In genomic region chr17:35243459-35244204, GRCh38 we compare ENCODE assay signal across 8 cellular contexts. TPM values are rescaled to one million over a fixed set of nuclear protein-coding genes. Genes with fewer than 3 reads are reported as not detected.
A peak's percentile ranks its signal among the peaks of the same experiment; 100 is the strongest.
DNase-seq lines count a peak whose midpoint lies in the region; ATAC-seq and TF ChIP-seq lines count a peak whose summit lies in the region.

No MANE protein-coding gene starts in this region.

- H3K27me3 ChIP-seq in HUES6 (ENCODE audit: control insufficient read depth, insufficient read depth, low read length), result no peaks in the 10 kb centered on the region
- no peaks in the 10 kb centered on the region for H3K27me3 ChIP-seq in colonic mucosa

- intact Hi-C loops in colonic mucosa (cut with DNase I), result no loop called here

- peaks cover 22% of the 10 kb centered on the region for H3K4me1 ChIP-seq in HUES6 (ENCODE audit: control insufficient read depth, insufficient read depth, low read length)
- H3K4me1 ChIP-seq in colonic mucosa, result no peaks in the 10 kb centered on the region

- DNase-seq in EL (peak; percentile 74), colonic mucosa (peak; percentile 34), left kidney (ENCODE audit: low read depth, low spot score) (peak; percentile 71), NCI-H1092 treated with DMSO at 0.1 percent for 48 hours (lab: John Stamatoyannopoulos, UW) (no peak)
- peak; percentile 23 to 27 for DNase-seq in activated CD4-positive, alpha-beta T cell treated with anti-CD3 and anti-CD28 coated beads for 24 hours (ENCODE audit: low read depth in 2 of 2)
- DNase-seq in stimulated activated CD4-positive, alpha-beta T cell treated with anti-CD3 and anti-CD28 coated beads, Interleukin-4, amount 100 ng/mL, for 24 hours, result peak; percentile 67

- H3K9me3 ChIP-seq in HUES6 (ENCODE audit: control insufficient read depth, insufficient read depth, low read depth, low read length) (no peaks in the 10 kb centered on the region), colonic mucosa (no peaks in the 10 kb centered on the region)

- H3K27ac ChIP-seq in HUES6 (ENCODE audit: low read depth, low read length), result no peak overlapping the region
- peak overlapping the region; percentile 92 for H3K27ac ChIP-seq in colonic mucosa

- ATAC-seq in GM19351 (IDR thresholded peaks at IDR 0.05; ENCODE audit: unreplicated experiment), result no peak

- H3K4me3 ChIP-seq in HUES6 (ENCODE audit: low read depth, low read length) (peak overlapping the region; percentile 73), colonic mucosa (peak overlapping the region; percentile 48)

- H3K9ac ChIP-seq in HUES6 (ENCODE audit: low read length), result peak overlapping the region; percentile 68
- H3K9ac ChIP-seq in colonic mucosa (ENCODE audit: low read depth in 2 of 2, low read length in 2 of 2), result peak overlapping the region; percentile 80 to 91

- H3K36me3 ChIP-seq in HUES6 (ENCODE audit: control insufficient read depth, insufficient read depth, low read length) (no peaks in the 10 kb centered on the region), colonic mucosa (no peaks in the 10 kb centered on the region)

- TF ChIP-seq CTCF in colonic mucosa (IDR thresholded peaks at IDR 0.05), result no peak

RNA-seq across cellular contexts. Expression of gene SLFN5, which starts 0.8 kb away (rescaled TPM):
- 1 to 10 TPM; 3.0 to 8.5 TPM for total RNA-seq in colonic mucosa

RNA-seq across cellular contexts. Expression of gene SLC35G3, which starts 49.4 kb away (rescaled TPM):
- total RNA-seq in colonic mucosa, result not detected
